In the genomic region with DNA sequence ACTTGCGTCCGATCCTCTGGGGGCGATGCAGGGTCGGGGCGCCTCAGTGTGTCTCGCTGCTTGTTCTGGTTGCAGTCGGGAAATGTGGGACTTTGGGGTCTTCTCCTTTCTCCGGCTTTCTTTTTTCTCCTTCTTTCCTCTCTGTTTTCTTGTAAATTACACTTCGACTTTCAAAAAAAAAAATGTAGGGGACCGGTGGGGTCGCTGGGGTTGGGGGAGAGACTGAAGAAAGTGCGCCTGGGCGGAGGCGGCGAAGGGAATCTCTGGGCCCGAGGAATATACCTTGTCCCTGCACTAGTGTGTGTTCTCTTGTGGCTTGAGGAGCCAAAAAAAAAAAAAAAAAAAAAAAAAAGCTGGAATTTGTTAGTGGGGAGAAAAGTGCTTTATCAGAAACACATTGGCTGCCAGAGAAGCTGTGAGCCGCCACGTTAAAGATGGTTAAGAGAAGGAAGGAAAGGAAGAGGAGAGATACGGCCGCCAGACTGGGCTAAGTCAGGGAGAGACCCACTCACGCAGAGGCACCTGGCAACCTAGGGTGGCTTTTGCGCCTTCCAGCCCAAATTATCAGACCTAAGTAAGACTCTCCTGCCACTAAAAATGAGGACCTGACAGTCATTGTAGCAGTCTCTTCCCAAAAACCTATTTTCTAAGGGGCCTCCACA, we compare ENCODE assay signal across 12 cellular contexts. TPM values are rescaled to one million over a fixed set of nuclear protein-coding genes. Genes with fewer than 3 reads are reported as not detected.
A peak's percentile ranks its signal among the peaks of the same experiment; 100 is the strongest.
DNase-seq lines count a peak whose midpoint lies in the region; ATAC-seq and TF ChIP-seq lines count a peak whose summit lies in the region.
"Had no signal": no experiment of that assay in that cellular context is flagged by ENCODE, and none has a peak within 500 bp of the region (broad histone marks: within the 10 kb centered on the region; RNA-seq: fewer than 3 reads in every experiment).

No MANE protein-coding gene starts in this region.

- POLR2A ChIA-PET in naive thymus-derived CD4-positive, alpha-beta T cell (lab: Charles Lee), result interaction anchor here (1.2 to 1.7 kb wide), 5 partner anchors 10 to 53 kb away, joined by 3 to 6 read pairs (median 5); no protein-coding TSS in a partner anchor
- POLR2A ChIA-PET in SK-N-SH (lab: Yijun Ruan, JAX), result no interaction called here

- H3K27ac ChIP-seq in CD4-positive, CD25-positive, alpha-beta regulatory T cell (ENCODE audit: insufficient read depth, low read length, poor library complexity, severe bottlenecking), result no peak overlapping the region
- peak overlapping the region in 4 of 59 donors; percentile 15 to 80 (median 60) for H3K27ac ChIP-seq in dorsolateral prefrontal cortex
- H3K27ac ChIP-seq in naive thymus-derived CD4-positive, alpha-beta T cell (ENCODE audit: low read depth, low read length), result no peak overlapping the region
- no peak overlapping the region for H3K27ac ChIP-seq in WERI-Rb-1
- H3K27ac ChIP-seq in SK-N-SH (ENCODE audit: low read depth in 2 of 2, low read length in 1 of 2), result no peak overlapping the region

- peaks cover 7 to 54% (median 21%) of the 10 kb centered on the region in 4 donors for H3K4me1 Mint-ChIP-seq in CD4-positive, CD25-positive, alpha-beta regulatory T cell
- peaks cover 36 to 62% (median 53%) of the 10 kb centered on the region in 7 donors for H3K4me1 Mint-ChIP-seq in naive thymus-derived CD4-positive, alpha-beta T cell

- H3K27ac Mint-ChIP-seq in CD4-positive, CD25-positive, alpha-beta regulatory T cell, result no peak overlapping the region
- H3K27ac Mint-ChIP-seq in naive thymus-derived CD4-positive, alpha-beta T cell, result no peak overlapping the region

- no peaks in the 10 kb centered on the region for H3K9me3 ChIP-seq in CD4-positive, CD25-positive, alpha-beta regulatory T cell (ENCODE audit: control insufficient read depth in 2 of 2, low read length in 2 of 2)
- no peaks in the 10 kb centered on the region for H3K9me3 ChIP-seq in naive thymus-derived CD4-positive, alpha-beta T cell (ENCODE audit: control insufficient read depth in 2 of 3, low read length in 3 of 3)
- H3K9me3 ChIP-seq in WERI-Rb-1 (ENCODE audit: severe bottlenecking), result no peaks in the 10 kb centered on the region
- no peaks in the 10 kb centered on the region for H3K9me3 ChIP-seq in SK-N-SH

- H3K27me3 ChIP-seq in CD4-positive, CD25-positive, alpha-beta regulatory T cell (ENCODE audit: control insufficient read depth, insufficient read depth, low read length), result peaks cover 19% of the 10 kb centered on the region
- H3K27me3 ChIP-seq in dorsolateral prefrontal cortex (peaks cover 10 to 84% (median 64%) of the 10 kb centered on the region in 45 donors), WERI-Rb-1 (ENCODE audit: insufficient read depth, low read depth, severe bottlenecking) (peaks cover 74% of the 10 kb centered on the region), SK-N-SH (ENCODE audit: insufficient read depth) (peaks cover 12% of the 10 kb centered on the region; the same call in 1 of the 2 replicates)
- H3K27me3 ChIP-seq in naive thymus-derived CD4-positive, alpha-beta T cell (ENCODE audit: control insufficient read depth in 2 of 2, insufficient read depth in 2 of 2, low read length in 2 of 2), result peaks cover 4 to 13% of the 10 kb centered on the region in 2 donors

- H3K36me3 ChIP-seq in CD4-positive, CD25-positive, alpha-beta regulatory T cell (ENCODE audit: control insufficient read depth, insufficient read depth, low read length), result no peaks in the 10 kb centered on the region
- no peaks in the 10 kb centered on the region for H3K36me3 ChIP-seq in naive thymus-derived CD4-positive, alpha-beta T cell (ENCODE audit: control insufficient read depth in 2 of 3, insufficient read depth in 3 of 3, low read length in 3 of 3)
- H3K36me3 ChIP-seq in WERI-Rb-1 (no peaks in the 10 kb centered on the region), SK-N-SH (replicated peaks in 1 of 2; ENCODE audit: control insufficient read depth in 1 of 2, insufficient read depth in 2 of 2, low read length in 1 of 2) (no peaks in the 10 kb centered on the region)

- H3K9me2 ChIP-seq in SK-N-SH, result no peaks in the 10 kb centered on the region

- no peak overlapping the region for H3K4me2 ChIP-seq in SK-N-SH

- CTCF ChIA-PET in naive thymus-derived CD4-positive, alpha-beta T cell (lab: Charles Lee), result interaction anchor here (0.9 to 1.9 kb wide), 6 partner anchors 14 to 527 kb away, joined by 3 to 7 read pairs (median 4); no protein-coding TSS in a partner anchor
- CTCF ChIA-PET in SK-N-SH (lab: Yijun Ruan, JAX), result interaction anchor here (0.8 to 1.4 kb wide), 2 partner anchors 145 to 513 kb away, joined by 3 read pairs; no protein-coding TSS in a partner anchor

- no peak overlapping the region for H3K9ac ChIP-seq in SK-N-SH

- H3K79me2 ChIP-seq in SK-N-SH (ENCODE audit: insufficient read depth), result no peaks in the 10 kb centered on the region

- peak overlapping the region; percentile 82 to 88 (median 82) for H3K4me3 Mint-ChIP-seq in CD4-positive, CD25-positive, alpha-beta regulatory T cell
- H3K4me3 Mint-ChIP-seq in naive thymus-derived CD4-positive, alpha-beta T cell, result peak overlapping the region; percentile 78 to 94 (median 86)

- no peak for DNase-seq in CD4-positive, CD25-positive, alpha-beta regulatory T cell
- no peak for DNase-seq in dorsolateral prefrontal cortex
- no peak for DNase-seq in naive thymus-derived CD4-positive, alpha-beta T cell
- DNase-seq in WERI-Rb-1, result no peak
- no peak for DNase-seq in KBM-7
- DNase-seq in SK-N-SH, result no peak
- no peak for DNase-seq in GM10266 (ENCODE audit: extremely low spot score)
- DNase-seq: amniotic stem cell, mammary epithelial cell, NCI-H1105 treated with DMSO at 0.1 percent for 48 hours had no signal

- no peak for TF ChIP-seq EP300 in SK-N-SH (IDR thresholded peaks at IDR 0.05; ENCODE audit: borderline replicate concordance in 1 of 2, low read depth in 1 of 2, low read length in 1 of 2)

- intact Hi-C loops in dorsolateral prefrontal cortex (cut with DNase I), result no loop called here
- intact Hi-C loops in naive thymus-derived CD4-positive, alpha-beta T cell (cut with micrococcal nuclease), result loop anchor here in 1 of 2 donors (1.0 to 5.0 kb wide), 2 partner anchors 9 to 38 kb away; partner anchors contain the start of gene FLI1

- H4K20me1 ChIP-seq in SK-N-SH (ENCODE audit: insufficient read depth), result no peaks in the 10 kb centered on the region

- in situ Hi-C loops in KBM-7 (cut with MboI; ENCODE audit: low pct_unique_long_range_greater_than_20kb, low sequenced_read_pairs), result no loop called here

- H3F3A ChIP-seq in SK-N-SH (replicated peaks; ENCODE audit: insufficient read depth), result no peaks in the 10 kb centered on the region

- H3K4me1 ChIP-seq in CD4-positive, CD25-positive, alpha-beta regulatory T cell (ENCODE audit: control insufficient read depth, insufficient read depth, low read length, poor library complexity, severe bottlenecking), result peaks cover 36% of the 10 kb centered on the region
- H3K4me1 ChIP-seq in naive thymus-derived CD4-positive, alpha-beta T cell (ENCODE audit: control insufficient read depth in 2 of 2, insufficient read depth in 2 of 2, low read length in 2 of 2), result peaks cover 19 to 40% of the 10 kb centered on the region in 2 donors
- peaks cover 0 to 28% of the 10 kb centered on the region in 2 experiments; a peak in 1 of 4 replicates for H3K4me1 ChIP-seq in SK-N-SH (ENCODE audit: control insufficient read depth in 1 of 2, insufficient read depth in 2 of 2, low read depth in 1 of 2, low read length in 1 of 2)

- no peak for TF ChIP-seq RAD21 in SK-N-SH (IDR thresholded peaks at IDR 0.05; ENCODE audit: low read length)

- no peaks in the 10 kb centered on the region for H3K36me3 Mint-ChIP-seq in CD4-positive, CD25-positive, alpha-beta regulatory T cell
- H3K36me3 Mint-ChIP-seq in naive thymus-derived CD4-positive, alpha-beta T cell, result no peaks in the 10 kb centered on the region

- no peak overlapping the region for H3K4me3 ChIP-seq in CD4-positive, CD25-positive, alpha-beta regulatory T cell (ENCODE audit: low read depth, low read length)
- H3K4me3 ChIP-seq in dorsolateral prefrontal cortex, result peak overlapping the region in 32 of 59 donors; percentile 7 to 63 (median 33)
- peak overlapping the region; percentile 73 for H3K4me3 ChIP-seq in naive thymus-derived CD4-positive, alpha-beta T cell (ENCODE audit: low read length)
- no peak overlapping the region for H3K4me3 ChIP-seq in WERI-Rb-1 (ENCODE audit: low read depth, low read length)
- H3K4me3 ChIP-seq in SK-N-SH (ENCODE audit: low read depth in 2 of 2, low read length in 1 of 2), result no peak overlapping the region

- H2AFZ ChIP-seq in SK-N-SH (ENCODE audit: low read depth), result no peak overlapping the region

- WGBS in SK-N-SH (ENCODE audit: low lambda C conversion rate), result 39% methylated on average over 22 of the region's 22 CpGs

- ATAC-seq in CD4-positive, CD25-positive, alpha-beta regulatory T cell (ENCODE audit: low read depth in 2 of 2), result peak in 1 of 2 donors; percentile 14
- ATAC-seq in HG02642 (IDR thresholded peaks at IDR 0.05; ENCODE audit: poor library complexity, unreplicated experiment), result peak; percentile 16
- peak; percentile 21 for ATAC-seq in naive thymus-derived CD4-positive, alpha-beta T cell
- ATAC-seq: esophagus mucosa had no signal

- TF ChIP-seq CTCF in dorsolateral prefrontal cortex (IDR thresholded peaks at IDR 0.05 in 54 of 56, conservative IDR thresholded peaks at IDR 0.05 in 2 of 56; ENCODE audit: low read depth in 1 of 56, partially characterized antibody in 56 of 56) (no peak), WERI-Rb-1 (IDR thresholded peaks at IDR 0.05; ENCODE audit: low read depth, low read length) (no peak), SK-N-SH (IDR thresholded peaks at IDR 0.05) (no peak), GM10266 (IDR thresholded peaks at IDR 0.05; ENCODE audit: control insufficient read depth, insufficient read depth, low read depth, missing control alignments) (no peak)

- peaks cover 66% of the 10 kb centered on the region for H3K27me3 Mint-ChIP-seq in CD4-positive, CD25-positive, alpha-beta regulatory T cell
- peaks cover 17 to 81% (median 34%) of the 10 kb centered on the region in 5 donors for H3K27me3 Mint-ChIP-seq in naive thymus-derived CD4-positive, alpha-beta T cell

- H3K9me3 Mint-ChIP-seq in CD4-positive, CD25-positive, alpha-beta regulatory T cell, result peaks cover 0 to 8% (median 0%) of the 10 kb centered on the region in 7 donors
- no peaks in the 10 kb centered on the region for H3K9me3 Mint-ChIP-seq in naive thymus-derived CD4-positive, alpha-beta T cell

TF ChIP-seq in SK-N-SH, 30 proteins besides CTCF, POLR2A, EP300 and RAD21 (continues in another document):
- TF ChIP-seq MEF2A (IDR thresholded peaks at IDR 0.05; ENCODE audit: borderline replicate concordance, low read depth), result no peak

RNA-seq across cellular contexts. Expression of gene FLI1, which starts 8.4 kb away (rescaled TPM):
- total RNA-seq in CD4-positive, CD25-positive, alpha-beta regulatory T cell, result 119 TPM
- 10 to 100 TPM; 58.0 to 72.6 (median 65.5) TPM for polyA plus RNA-seq in CD4-positive, CD25-positive, alpha-beta regulatory T cell
- 10 to 100 TPM in 47 of 120 experiments, 1 to 10 TPM in 73; 2.8 to 26.0 (median 9.3) TPM for total RNA-seq in dorsolateral prefrontal cortex
- total RNA-seq in naive thymus-derived CD4-positive, alpha-beta T cell, result 100 to 1,000 TPM in 1 of 5 experiments, 10 to 100 TPM in 4; 80.8 to 108 (median 89.3) TPM
- polyA plus RNA-seq in naive thymus-derived CD4-positive, alpha-beta T cell, result 10 to 100 TPM; 52.1 to 53.8 TPM
- 14.7 and 16.7 TPM in 2 replicates for polyA plus RNA-seq in SK-N-SH (2012; rRNA removed)
- polyA plus RNA-seq in SK-N-SH (2012; cell fraction: cytosol; rRNA removed), result 6.6 and 9.8 TPM in 2 replicates
- polyA plus RNA-seq in SK-N-SH (2012; cell fraction: nucleus; rRNA removed), result 10.6 and 13.2 TPM in 2 replicates

Comparison
In these comparisons a context has a peak if more than half of its experiments do, and no peak if none do; other contexts are left out.
1. H3K4me3 ChIP-seq: peak in dorsolateral prefrontal cortex (32 of 59) and naive thymus-derived CD4-positive, alpha-beta T cell (single experiment); none in CD4-positive, CD25-positive, alpha-beta regulatory T cell (single experiment), WERI-Rb-1 (single experiment) and SK-N-SH (0 of 2).